15 cellular contexts compared by ENCODE assay signal in genomic region chr1:204455831-204456145, GRCh38.
"Had no signal": no experiment of that assay in that cellular context is flagged by ENCODE, and none has a peak within 500 bp of the region (broad histone marks: within the 10 kb centered on the region; RNA-seq: fewer than 3 reads in every experiment).

No MANE protein-coding gene starts in this region.

- H3K36me3 ChIP-seq: SJSA1 had no signal

- H3K4me3 ChIP-seq: adrenal gland, esophagus muscularis mucosa, left lung, pancreas, SJSA1, transverse colon had no signal

- H3K9me3 Mint-ChIP-seq: activated CD4-positive, alpha-beta memory T cell treated with anti-CD3 and anti-CD28 coated beads, Interleukin-2, amount 10 ng/mL, durations not matched to agents 7 days and 5 days; central memory CD8-positive, alpha-beta T cell; nephron progenitor cell had no signal

- ATAC-seq: left lung had no signal

- DNase-seq: activated CD4-positive, alpha-beta memory T cell treated with anti-CD3 and anti-CD28 coated beads, Interleukin-2, amount 10 ng/mL, durations not matched to agents 7 days and 5 days; activated CD8-positive, alpha-beta memory T cell treated with anti-CD3 and anti-CD28 coated beads, Interleukin-2, amount 50 U/mL, for 4 hours; activated naive CD4-positive, alpha-beta T cell treated with anti-CD3 and anti-CD28 coated beads, Interleukin-2, amount 50 U/mL, for 16 hours; adrenal gland; dermis blood vessel endothelial cell; islet precursor cell; left lung; mesenchymal stem cell; nephron progenitor cell; pancreas; SW 1271; transverse colon had no signal

- H3K27ac Mint-ChIP-seq: activated CD4-positive, alpha-beta memory T cell treated with anti-CD3 and anti-CD28 coated beads, Interleukin-2, amount 10 ng/mL, durations not matched to agents 7 days and 5 days had no signal

- H3K4me1 ChIP-seq: pancreas, SJSA1 had no signal

- H3K27me3 ChIP-seq: adrenal gland, esophagus muscularis mucosa, left lung, pancreas, SJSA1, transverse colon had no signal

- H3K27me3 Mint-ChIP-seq: activated CD4-positive, alpha-beta memory T cell treated with anti-CD3 and anti-CD28 coated beads, Interleukin-2, amount 10 ng/mL, durations not matched to agents 7 days and 5 days; central memory CD8-positive, alpha-beta T cell had no signal

- H3K27ac ChIP-seq: pancreas, SJSA1 had no signal

- H3K9me3 ChIP-seq: adrenal gland, esophagus muscularis mucosa, left lung, pancreas, SJSA1, transverse colon had no signal

- H3K4me3 Mint-ChIP-seq: activated CD4-positive, alpha-beta memory T cell treated with anti-CD3 and anti-CD28 coated beads, Interleukin-2, amount 10 ng/mL, durations not matched to agents 7 days and 5 days; central memory CD8-positive, alpha-beta T cell; nephron progenitor cell had no signal
